12 cellular contexts compared by ENCODE assay signal in the genomic region with DNA sequence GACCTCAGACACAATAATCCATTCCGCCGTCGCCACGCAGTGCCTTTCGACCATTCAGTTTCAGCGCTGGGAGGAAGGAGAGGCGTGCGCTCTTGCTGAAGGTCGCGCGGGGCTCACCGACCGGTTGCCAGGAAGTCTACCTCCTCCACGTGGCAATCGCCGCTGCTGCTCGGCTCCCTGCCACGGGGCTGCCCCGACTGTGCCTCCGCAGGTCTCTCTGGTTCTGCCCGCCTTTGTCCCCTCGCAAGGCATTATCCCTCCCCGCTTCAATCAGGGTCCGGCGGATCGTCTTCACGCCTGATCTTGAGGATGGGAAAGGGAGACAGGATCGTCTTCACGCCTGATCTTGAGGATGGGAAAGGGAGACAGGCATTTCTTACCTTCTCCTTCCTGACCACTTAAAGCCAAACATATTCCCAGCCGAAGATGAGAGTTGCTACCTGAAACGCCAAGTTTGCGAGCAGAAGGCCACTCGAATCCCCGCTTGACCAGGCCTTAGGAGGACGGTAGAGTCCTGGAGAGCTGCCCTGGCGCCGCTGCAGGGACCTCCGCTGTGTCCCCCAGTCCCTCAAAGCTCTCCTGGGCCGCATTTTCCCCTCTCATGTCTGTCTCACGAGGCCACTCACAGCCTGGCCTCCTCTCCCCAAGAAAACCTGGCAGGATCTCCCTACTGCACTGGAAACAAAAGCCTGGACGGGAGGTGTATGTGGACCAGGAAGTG. TPM values are rescaled to one million over a fixed set of nuclear protein-coding genes. Genes with fewer than 3 reads are reported as not detected.
DNase-seq lines count a peak whose midpoint lies in the region; ATAC-seq, FAIRE-seq and TF ChIP-seq lines count a peak whose summit lies in the region.
"Had no signal": no experiment of that assay in that cellular context is flagged by ENCODE, and none has a peak within 500 bp of the region (broad histone marks: within the 10 kb centered on the region; RNA-seq: fewer than 3 reads in every experiment).

No MANE protein-coding gene starts in this region.

- DNase-seq in mammary epithelial cell (no peak), MCF 10A (ENCODE audit: unreplicated experiment) (no peak), kidney (peak; percentile 66), HAP-1 (ENCODE audit: low spot score in 2 of 2) (no peak), type B pancreatic cell (ENCODE audit: extremely low spot score, unreplicated experiment) (no peak)
- no peak for DNase-seq in activated CD8-positive, alpha-beta memory T cell treated with anti-CD3 and anti-CD28 coated beads, Interleukin-2, amount 10 ng/mL, durations not matched to agents 7 days and 5 days
- DNase-seq in stimulated activated CD8-positive, alpha-beta memory T cell treated with anti-CD3 and anti-CD28 coated beads, Interleukin-4, amount 100 ng/mL, for 48 hours, result peak; percentile 36
- DNase-seq in activated naive CD4-positive, alpha-beta T cell treated with Interleukin-2 at 50 U/mL for 16 hours, result no peak

- H2AFZ ChIP-seq in mammary epithelial cell (ENCODE audit: low read depth, low read length), result peak overlapping the region; percentile 51

- CTCF ChIA-PET in mammary epithelial cell (lab: Charles Lee; ENCODE audit: low non-redundant PET), result no interaction called here
- CTCF ChIA-PET in MCF 10A (lab: Yijun Ruan, JAX), result interaction anchor here (0.5 to 17.3 kb wide), 22 partner anchors 10 to 876 kb away, joined by 3 to 420 read pairs (median 4); no protein-coding TSS in a partner anchor
- CTCF ChIA-PET in activated CD8-positive, alpha-beta memory T cell treated with anti-CD3 and anti-CD28 coated beads, Interleukin-2, amount 10 ng/mL, durations not matched to agents 7 days and 5 days (lab: Charles Lee), result interaction anchor here (1.1 to 7.7 kb wide), 6 partner anchors 13 to 165 kb away, joined by 3 to 96 read pairs (median 4); no protein-coding TSS in a partner anchor

- no peaks in the 10 kb centered on the region for H3K36me3 Mint-ChIP-seq in MCF 10A (ENCODE audit: insufficient read depth, unreplicated experiment)
- no peaks in the 10 kb centered on the region for H3K36me3 Mint-ChIP-seq in activated CD8-positive, alpha-beta memory T cell treated with anti-CD3 and anti-CD28 coated beads, Interleukin-2, amount 10 ng/mL, durations not matched to agents 7 days and 5 days
- no peaks in the 10 kb centered on the region for H3K36me3 Mint-ChIP-seq in type B pancreatic cell

- H3K4me3 Mint-ChIP-seq in MCF 10A (ENCODE audit: unreplicated experiment) (no peak overlapping the region), type B pancreatic cell (no peak overlapping the region)
- no peak overlapping the region for H3K4me3 Mint-ChIP-seq in activated CD8-positive, alpha-beta memory T cell treated with anti-CD3 and anti-CD28 coated beads, Interleukin-2, amount 10 ng/mL, durations not matched to agents 7 days and 5 days

- in situ Hi-C loops in mammary epithelial cell (cut with MboI; ENCODE audit: low sequenced_read_pairs in 2 of 2), result loop anchor here in 1 of 2 donors (5.0 kb wide), 1 partner anchor 125 kb away; no protein-coding TSS in a partner anchor
- in situ Hi-C loops in HAP-1 (cut with MboI; ENCODE audit: low sequenced_read_pairs), result loop anchor here (5.0 kb wide), 1 partner anchor 125 kb away; no protein-coding TSS in a partner anchor

- H3K4me2 ChIP-seq in mammary epithelial cell (ENCODE audit: insufficient read depth, low read depth, low read length), result no peak overlapping the region

- H3K4me1 ChIP-seq in mammary epithelial cell (ENCODE audit: insufficient read depth, low read length) (peaks cover 9% of the 10 kb centered on the region), kidney (ENCODE audit: control insufficient read depth in 1 of 2, insufficient read depth in 1 of 2, low read depth in 1 of 2, low read length in 2 of 2) (peaks cover 0 to 2% of the 10 kb centered on the region in 2 donors), HAP-1 (no peaks in the 10 kb centered on the region)
- H3K4me1 ChIP-seq: lower lobe of right lung had no signal

- intact Hi-C loops in mammary epithelial cell (cut with micrococcal nuclease) (no loop called here), MCF 10A (cut with micrococcal nuclease) (no loop called here), kidney (cut with DNase I) (loop anchor here (5.0 kb wide), 1 partner anchor 125 kb away; no protein-coding TSS in a partner anchor)

- no peak overlapping the region for H3K4me3 ChIP-seq in mammary epithelial cell (replicated peaks in 1 of 3; ENCODE audit: insufficient read depth in 1 of 3, low read depth in 2 of 3, low read length in 3 of 3)
- H3K4me3 ChIP-seq in kidney (ENCODE audit: low read length in 2 of 2), result no peak overlapping the region
- no peak overlapping the region for H3K4me3 ChIP-seq in HAP-1
- H3K4me3 ChIP-seq: esophagus muscularis mucosa, lower lobe of right lung, ovary had no signal

- no peak overlapping the region for H3K27ac Mint-ChIP-seq in MCF 10A (ENCODE audit: low read depth, unreplicated experiment)
- H3K27ac Mint-ChIP-seq in activated CD8-positive, alpha-beta memory T cell treated with anti-CD3 and anti-CD28 coated beads, Interleukin-2, amount 10 ng/mL, durations not matched to agents 7 days and 5 days, result no peak overlapping the region
- no peak overlapping the region for H3K27ac Mint-ChIP-seq in type B pancreatic cell

- H3K27me3 ChIP-seq in mammary epithelial cell (ENCODE audit: insufficient read depth, low read length) (no peaks in the 10 kb centered on the region), HAP-1 (ENCODE audit: low read depth) (no peaks in the 10 kb centered on the region)
- H3K27me3 ChIP-seq: ovary had no signal

- dilution Hi-C loops in mammary epithelial cell (cut with HindIII; ENCODE audit: low sequenced_read_pairs), result no loop called here

- no TSS peak for BruUV-seq in mammary epithelial cell (replicated peaks; lab: Mats Ljungman, UMichigan)
- BruUV-seq in MCF 10A (replicated peaks; lab: Mats Ljungman, UMichigan), result no TSS peak

- H3K27ac ChIP-seq in mammary epithelial cell (ENCODE audit: insufficient read depth, low read depth, low read length) (no peak overlapping the region), kidney (ENCODE audit: low read depth in 2 of 2, low read length in 2 of 2) (no peak overlapping the region)
- H3K27ac ChIP-seq: esophagus muscularis mucosa, lower lobe of right lung, ovary had no signal

- H3K27me3 Mint-ChIP-seq in MCF 10A (ENCODE audit: insufficient read depth, unreplicated experiment), result no peaks in the 10 kb centered on the region
- peaks cover 26% of the 10 kb centered on the region for H3K27me3 Mint-ChIP-seq in activated CD8-positive, alpha-beta memory T cell treated with anti-CD3 and anti-CD28 coated beads, Interleukin-2, amount 10 ng/mL, durations not matched to agents 7 days and 5 days
- H3K27me3 Mint-ChIP-seq in type B pancreatic cell, result peaks cover 5% of the 10 kb centered on the region

- no peaks in the 10 kb centered on the region for H3K9me3 ChIP-seq in mammary epithelial cell (replicated peaks; ENCODE audit: insufficient read depth, low read length)
- no peaks in the 10 kb centered on the region for H3K9me3 ChIP-seq in kidney (ENCODE audit: control insufficient read depth in 1 of 2, low read length in 2 of 2)
- H3K9me3 ChIP-seq in HAP-1, result no peaks in the 10 kb centered on the region
- H3K9me3 ChIP-seq: esophagus muscularis mucosa, lower lobe of right lung, ovary had no signal

- H3K4me1 Mint-ChIP-seq in MCF 10A (ENCODE audit: insufficient read depth, unreplicated experiment), result peaks cover 12% of the 10 kb centered on the region
- H3K4me1 Mint-ChIP-seq in activated CD8-positive, alpha-beta memory T cell treated with anti-CD3 and anti-CD28 coated beads, Interleukin-2, amount 10 ng/mL, durations not matched to agents 7 days and 5 days, result peaks cover 23% of the 10 kb centered on the region
- H3K4me1 Mint-ChIP-seq in type B pancreatic cell (ENCODE audit: unreplicated experiment), result peaks cover 8% of the 10 kb centered on the region

- POLR2A ChIA-PET in MCF 10A (lab: Yijun Ruan, JAX), result no interaction called here

- peak; percentile 47 for ATAC-seq in activated CD8-positive, alpha-beta memory T cell treated with anti-CD3 and anti-CD28 coated beads, Interleukin-2, amount 10 ng/mL, durations not matched to agents 7 days and 5 days
- ATAC-seq: activated CD4-positive, CD25-positive, alpha-beta regulatory T cell treated with anti-CD3 and anti-CD28 coated beads, Interleukin-2, amount 50 U/mL, for 24 hours had no signal

- FAIRE-seq in kidney (lab: Jason Lieb, UNC), result no peak

- no peak for TF ChIP-seq CTCF in mammary epithelial cell (conservative IDR thresholded peaks at IDR 0.05 in 1 of 2, IDR thresholded peaks at IDR 0.05 in 1 of 2; ENCODE audit: extremely low read depth in 1 of 2, insufficient read depth in 1 of 2, low read depth in 1 of 2, low read length in 2 of 2)
- no peak for TF ChIP-seq CTCF in MCF 10A (IDR thresholded peaks at IDR 0.05; ENCODE audit: unreplicated experiment)
- TF ChIP-seq CTCF in kidney (IDR thresholded peaks at IDR 0.05; ENCODE audit: borderline replicate concordance, extremely low read depth, insufficient read depth), result no peak
- TF ChIP-seq CTCF in type B pancreatic cell (conservative IDR thresholded peaks at IDR 0.05), result no peak

- H3K9ac ChIP-seq in mammary epithelial cell (ENCODE audit: insufficient read depth, low read length) (no peak overlapping the region), kidney (ENCODE audit: low read length in 2 of 2) (no peak overlapping the region)

- WGBS in mammary epithelial cell (ENCODE audit: low coverage, missing lambda C conversion rate), result 86% methylated on average over 29 of the region's 41 CpGs

- no peaks in the 10 kb centered on the region for H3K79me2 ChIP-seq in mammary epithelial cell (ENCODE audit: insufficient read depth, low read length)

- no peaks in the 10 kb centered on the region for H3K36me3 ChIP-seq in mammary epithelial cell (ENCODE audit: insufficient read depth, low read length)
- H3K36me3 ChIP-seq in kidney (ENCODE audit: control insufficient read depth in 1 of 2, insufficient read depth in 2 of 2, low read length in 2 of 2), result no peaks in the 10 kb centered on the region
- H3K36me3 ChIP-seq in HAP-1 (replicated peaks), result no peaks in the 10 kb centered on the region
- H3K36me3 ChIP-seq: esophagus muscularis mucosa, lower lobe of right lung, ovary had no signal

- H3K9me3 Mint-ChIP-seq in MCF 10A (ENCODE audit: unreplicated experiment) (no peaks in the 10 kb centered on the region), type B pancreatic cell (no peaks in the 10 kb centered on the region)
- no peaks in the 10 kb centered on the region for H3K9me3 Mint-ChIP-seq in activated CD8-positive, alpha-beta memory T cell treated with anti-CD3 and anti-CD28 coated beads, Interleukin-2, amount 10 ng/mL, durations not matched to agents 7 days and 5 days (ENCODE audit: low read depth)

- no peaks in the 10 kb centered on the region for H4K20me1 ChIP-seq in mammary epithelial cell (ENCODE audit: insufficient read depth, low read length)

RNA-seq across cellular contexts. Expression of gene GPR45, which starts 4.3 kb away (rescaled TPM):
- total RNA-seq in mammary epithelial cell (not detected), MCF 10A (2022) (not detected in 2 replicates), kidney (not detected), type B pancreatic cell (ENCODE audit: low replicate concordance) (not detected in 2 replicates)
- polyA plus RNA-seq in mammary epithelial cell (not detected), kidney (ENCODE audit: insufficient read depth, low read depth, low replicate concordance) (not detected)
- not detected for polyA minus RNA-seq in mammary epithelial cell
- not detected for total RNA-seq in activated CD8-positive, alpha-beta memory T cell treated with anti-CD3 and anti-CD28 coated beads, Interleukin-2, amount 10 ng/mL, durations not matched to agents 7 days and 5 days
- total RNA-seq: esophagus muscularis mucosa, lower lobe of right lung, ovary had no signal
- polyA plus RNA-seq: ovary had no signal

Comparison
In these comparisons a context has a peak if more than half of its experiments do, and no peak if none do; other contexts are left out.
1. DNase-seq: peak in kidney (single experiment) and stimulated activated CD8-positive, alpha-beta memory T cell treated with anti-CD3 and anti-CD28 coated beads, Interleukin-4, amount 100 ng/mL, for 48 hours (single experiment); none in mammary epithelial cell (single experiment), MCF 10A (single experiment), activated CD8-positive, alpha-beta memory T cell treated with anti-CD3 and anti-CD28 coated beads, Interleukin-2, amount 10 ng/mL, durations not matched to agents 7 days and 5 days (single experiment), HAP-1 (0 of 2), type B pancreatic cell (single experiment) and activated naive CD4-positive, alpha-beta T cell treated with Interleukin-2 at 50 U/mL for 16 hours (single experiment).